Comparison of ENCODE assay signal across 25 cellular contexts in the genomic region with DNA sequence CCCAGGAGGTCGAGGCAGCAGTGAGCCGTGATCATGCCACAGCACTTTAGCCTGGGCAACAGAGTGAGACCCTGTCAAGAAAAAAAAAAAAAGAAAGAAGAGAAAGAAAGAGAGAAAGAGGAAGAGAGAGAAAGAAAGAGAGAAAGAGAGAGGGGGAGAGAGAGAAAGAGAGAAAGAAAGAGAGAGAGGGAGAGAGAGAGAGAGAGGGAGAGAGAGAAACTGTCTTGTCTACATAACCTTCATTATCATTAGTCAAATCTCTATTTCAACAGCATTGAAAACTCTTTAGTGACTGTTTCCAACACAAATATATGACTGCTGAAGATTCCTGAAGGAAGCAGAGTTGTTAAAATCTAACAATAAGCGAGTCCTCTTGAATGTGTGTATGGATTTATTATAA.
"Had no signal": no experiment of that assay in that cellular context is flagged by ENCODE, and none has a peak within 500 bp of the region (broad histone marks: within the 10 kb centered on the region; RNA-seq: fewer than 3 reads in every experiment).

No MANE protein-coding gene starts in this region.

- H3K9me3 ChIP-seq: colonic mucosa, esophagus squamous epithelium, gastrocnemius medialis, heart right ventricle, left lung, lower lobe of right lung, mucosa of descending colon had no signal

- H3K27me3 ChIP-seq: colonic mucosa, esophagus squamous epithelium, gastrocnemius medialis, heart right ventricle, left lung had no signal

- H3K36me3 Mint-ChIP-seq: naive B cell had no signal

- H3K36me3 ChIP-seq: colonic mucosa, esophagus squamous epithelium, gastrocnemius medialis, heart right ventricle, left lung, lower lobe of right lung had no signal

- H3K4me3 Mint-ChIP-seq: dendritic cell treated with granulocyte-macrophage colony-stimulating factor and Interleukin-4, amounts not matched to agents 40 ng/mL and 50 ng/mL, for 4 days; effector memory CD8-positive, alpha-beta T cell; endodermal cell; mesothelial cell of epicardium; naive B cell had no signal

- ATAC-seq: effector memory CD8-positive, alpha-beta T cell; esophagus mucosa; gastrocnemius medialis; heart right ventricle; left lung; left ventricle myocardium superior; lower lobe of right lung; mucosa of descending colon had no signal

- H3K27me3 Mint-ChIP-seq: dendritic cell treated with granulocyte-macrophage colony-stimulating factor and Interleukin-4, amounts not matched to agents 40 ng/mL and 50 ng/mL, for 4 days; effector memory CD8-positive, alpha-beta T cell; naive B cell had no signal

- H3K4me1 ChIP-seq: colonic mucosa had no signal

- H3K4me3 ChIP-seq: colonic mucosa, esophagus squamous epithelium, gastrocnemius medialis, heart right ventricle, left lung, lower lobe of right lung, mucosa of descending colon had no signal

- H3K27ac ChIP-seq: colonic mucosa, epithelial cell of prostate, esophagus squamous epithelium, gastrocnemius medialis, heart right ventricle, left lung, lower lobe of right lung had no signal

- H3K27ac Mint-ChIP-seq: dendritic cell treated with granulocyte-macrophage colony-stimulating factor and Interleukin-4, amounts not matched to agents 40 ng/mL and 50 ng/mL, for 4 days; effector memory CD8-positive, alpha-beta T cell; endodermal cell; mesothelial cell of epicardium; naive B cell had no signal

- DNase-seq: colonic mucosa; cortex of kidney; effector CD8-positive, alpha-beta T cell; effector memory CD8-positive, alpha-beta T cell; endodermal cell; erythroblast; esophagus squamous epithelium; foreskin fibroblast; foreskin melanocyte; gastrocnemius medialis; glutamatergic neuron; head of caudate nucleus; heart right ventricle; hippocampal formation; left cardiac atrium; left lung; left ventricle myocardium superior; lower lobe of right lung; mesenchymal stem cell; mucosa of descending colon; naive B cell had no signal

- H3K9me3 Mint-ChIP-seq: endodermal cell, mesothelial cell of epicardium had no signal
